19 cellular contexts compared by ENCODE assay signal in the genomic region with DNA sequence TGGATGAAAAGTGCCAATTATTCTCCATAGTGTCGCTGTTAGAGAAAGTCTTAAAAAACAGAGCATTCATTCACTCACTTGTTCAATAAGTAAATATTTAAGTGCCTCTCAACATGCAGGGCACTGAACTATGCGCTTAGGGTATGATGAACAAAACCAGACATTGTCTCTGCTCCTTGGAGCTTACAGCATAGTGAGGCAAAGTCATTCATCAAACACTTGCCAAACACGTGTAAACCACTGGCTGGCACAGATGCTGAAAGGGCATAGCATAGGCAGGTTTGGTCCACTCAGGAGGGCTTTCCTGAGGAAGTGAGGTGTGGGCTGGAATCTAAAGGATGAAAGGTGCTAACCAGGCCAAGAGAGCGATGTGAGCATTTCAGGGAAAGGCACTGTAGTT. TPM values are rescaled to one million over a fixed set of nuclear protein-coding genes. Genes with fewer than 3 reads are reported as not detected.
"Had no signal": no experiment of that assay in that cellular context is flagged by ENCODE, and none has a peak within 500 bp of the region (broad histone marks: within the 10 kb centered on the region; RNA-seq: fewer than 3 reads in every experiment).

No MANE protein-coding gene starts in this region.

- H3K36me3 Mint-ChIP-seq: naive thymus-derived CD8-positive, alpha-beta T cell had no signal

- H3K4me2 ChIP-seq: hepatocyte had no signal

- H3K79me2 ChIP-seq: hepatocyte had no signal

- H3K27ac ChIP-seq: colonic mucosa, esophagus squamous epithelium, hepatocyte, right atrium auricular region, suprapubic skin, tibial nerve had no signal

- H2AFZ ChIP-seq: hepatocyte had no signal

- H3K36me3 ChIP-seq: colonic mucosa, esophagus squamous epithelium, right atrium auricular region, suprapubic skin, tibial nerve had no signal

- ATAC-seq: naive thymus-derived CD8-positive, alpha-beta T cell had no signal

- H3K9me3 Mint-ChIP-seq: naive thymus-derived CD8-positive, alpha-beta T cell had no signal

- H3K4me3 ChIP-seq: colonic mucosa, esophagus squamous epithelium, hepatocyte, right atrium auricular region, suprapubic skin, tibial nerve had no signal

- H3K27me3 ChIP-seq: colonic mucosa, esophagus squamous epithelium, hepatocyte, right atrium auricular region, suprapubic skin, tibial nerve had no signal

- H3K4me3 Mint-ChIP-seq: naive thymus-derived CD8-positive, alpha-beta T cell had no signal

- DNase-seq: colonic mucosa; dermis blood vessel endothelial cell; esophagus squamous epithelium; foreskin fibroblast; head of caudate nucleus; kidney; small intestine; stimulated activated CD4-positive, alpha-beta T cell treated with anti-CD3 and anti-CD28 coated beads, Interleukin-12 subunit alpha, Interleukin-12 subunit beta, amount 100 ng/mL, for 4 hours; stimulated activated naive CD4-positive, alpha-beta T cell treated with Interleukin-2 at 50 U/mL for 16 hours had no signal

- H3K9me3 ChIP-seq: colonic mucosa, esophagus squamous epithelium, right atrium auricular region, suprapubic skin, tibial nerve had no signal

RNA-seq across cellular contexts. Expression of a gene that starts 27.6 kb away (rescaled TPM):
- total RNA-seq: dermis blood vessel endothelial cell; hepatocyte; liver; lung microvascular endothelial cell; naive thymus-derived CD8-positive, alpha-beta T cell; osteocyte; pulmonary artery endothelial cell; right atrium auricular region; suprapubic skin; urinary bladder had no signal
- polyA plus RNA-seq: hepatocyte; liver; naive thymus-derived CD8-positive, alpha-beta T cell had no signal
